In the genomic region with DNA sequence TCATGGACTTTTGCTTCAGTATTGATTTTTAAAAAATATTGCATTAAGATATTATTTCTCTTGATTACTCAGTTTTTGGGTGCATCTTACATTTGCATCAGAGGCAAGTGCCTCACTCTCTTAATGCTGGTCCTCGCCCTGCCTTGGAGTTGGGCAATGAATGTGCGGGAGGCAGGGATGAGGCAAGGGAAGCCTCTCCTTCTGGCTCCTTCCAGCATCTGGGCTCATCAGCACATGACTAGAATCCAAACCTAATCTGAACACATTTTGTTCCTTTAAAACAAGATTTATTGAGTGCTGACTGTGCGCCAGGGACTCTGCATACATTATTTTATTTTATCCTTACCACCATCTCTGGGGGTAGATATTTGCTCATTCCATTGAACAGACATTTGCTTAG, we compare ENCODE assay signal across 20 cellular contexts.
DNase-seq lines count a peak whose midpoint lies in the region; ATAC-seq and TF ChIP-seq lines count a peak whose summit lies in the region.
"Had no signal": no experiment of that assay in that cellular context is flagged by ENCODE, and none has a peak within 500 bp of the region (broad histone marks: within the 10 kb centered on the region; RNA-seq: fewer than 3 reads in every experiment).

No MANE protein-coding gene starts in this region.

- H3K4me3 ChIP-seq in fibroblast of pulmonary artery (replicated peaks; ENCODE audit: low read depth, low read length) = no peak overlapping the region
- H3K4me3 ChIP-seq in vagina = no peak overlapping the region
- H3K4me3 ChIP-seq: coronary artery, thoracic aorta had no signal

- H3K36me3 ChIP-seq in vagina = no peaks in the 10 kb centered on the region
- H3K36me3 ChIP-seq: neutrophil, thoracic aorta had no signal

- peaks cover 3 to 29% (median 5%) of the 10 kb centered on the region in 5 donors for H3K27me3 Mint-ChIP-seq in naive thymus-derived CD8-positive, alpha-beta T cell

- TF ChIP-seq POLR2A in vagina (IDR thresholded peaks at IDR 0.05) = no peak

- H3K27ac ChIP-seq in RWPE1 (peak overlapping the region; percentile 6; the same call in 1 of the 2 replicates), vagina (peak overlapping the region; percentile 84)
- H3K27ac ChIP-seq: coronary artery, HL-60, neutrophil, thoracic aorta had no signal

- H3K27ac Mint-ChIP-seq in naive thymus-derived CD8-positive, alpha-beta T cell = peak overlapping the region in 1 of 10 donors; percentile 56
- H3K27ac Mint-ChIP-seq: B cell; stimulated activated effector memory CD8-positive, alpha-beta T cell treated with anti-CD3 and anti-CD28 coated beads, Interleukin-12 subunit alpha, Interleukin-12 subunit beta, amount 100 ng/mL, for 72 hours; T-helper 2 cell treated with Interferon-gamma antibody and Interleukin-4, amounts not matched to agents 5 μg/mL and 100 μg/mL, for 36 hours had no signal

- intact Hi-C loops in vagina (cut with DNase I) = loop anchor here (5.0 kb wide), 1 partner anchor 33 kb away; no protein-coding TSS in a partner anchor

- H3K4me3 Mint-ChIP-seq in naive thymus-derived CD8-positive, alpha-beta T cell = no peak overlapping the region
- H3K4me3 Mint-ChIP-seq: B cell; stimulated activated effector memory CD8-positive, alpha-beta T cell treated with anti-CD3 and anti-CD28 coated beads, Interleukin-12 subunit alpha, Interleukin-12 subunit beta, amount 100 ng/mL, for 72 hours; T-helper 2 cell treated with Interferon-gamma antibody and Interleukin-4, amounts not matched to agents 5 μg/mL and 100 μg/mL, for 36 hours had no signal

- CTCF ChIA-PET in RWPE1 (lab: Yijun Ruan, JAX) = interaction anchor here (0.6 kb wide), 1 partner anchor 27 kb away, joined by 3 read pairs; no protein-coding TSS in a partner anchor

- no peaks in the 10 kb centered on the region for H3K27me3 ChIP-seq in vagina

- TF ChIP-seq CTCF in RWPE1 (conservative IDR thresholded peaks at IDR 0.05; ENCODE audit: low read depth) = no peak
- no peak for TF ChIP-seq CTCF in fibroblast of pulmonary artery (IDR thresholded peaks at IDR 0.05; ENCODE audit: low read length, missing control alignments)
- no peak for TF ChIP-seq CTCF in omental fat pad (IDR thresholded peaks at IDR 0.05)
- no peak for TF ChIP-seq CTCF in vagina (IDR thresholded peaks at IDR 0.05)

- H3K36me3 Mint-ChIP-seq in naive thymus-derived CD8-positive, alpha-beta T cell = no peaks in the 10 kb centered on the region
- H3K36me3 Mint-ChIP-seq: stimulated activated effector memory CD8-positive, alpha-beta T cell treated with anti-CD3 and anti-CD28 coated beads, Interleukin-12 subunit alpha, Interleukin-12 subunit beta, amount 100 ng/mL, for 72 hours had no signal

- DNase-seq in RWPE1 (ENCODE audit: low spot score) = no peak
- peak; percentile 21 for DNase-seq in fibroblast of pulmonary artery (ENCODE audit: low read depth)
- peak; percentile 60 for DNase-seq in omental fat pad (ENCODE audit: low spot score)
- DNase-seq in vagina (ENCODE audit: extremely low spot score in 2 of 2) = peak in 1 of 2 donors; percentile 92
- no peak for DNase-seq in islet precursor cell
- no peak for DNase-seq in naive thymus-derived CD8-positive, alpha-beta T cell
- DNase-seq: activated effector memory CD4-positive, alpha-beta T cell treated with Interleukin-2 at 50 U/mL for 16 hours; glutamatergic neuron; NCI-H524 treated with DMSO at 0.1 percent for 48 hours; right cardiac atrium; SK-N-SH had no signal

- peak; percentile 73 for ATAC-seq in omental fat pad (ENCODE audit: low FRiP score)
- ATAC-seq in GM19467 (IDR thresholded peaks at IDR 0.05; ENCODE audit: unreplicated experiment) = no peak
- ATAC-seq in naive thymus-derived CD8-positive, alpha-beta T cell = no peak
- ATAC-seq: left lobe of liver; right cardiac atrium; stimulated activated effector memory CD8-positive, alpha-beta T cell treated with anti-CD3 and anti-CD28 coated beads, Interleukin-12 subunit alpha, Interleukin-12 subunit beta, amount 100 ng/mL, for 72 hours had no signal

- H3K9me3 ChIP-seq in vagina = no peaks in the 10 kb centered on the region
- H3K9me3 ChIP-seq: neutrophil, SK-N-SH, thoracic aorta had no signal

- POLR2A ChIA-PET in RWPE1 (lab: Yijun Ruan, JAX; ENCODE audit: low non-redundant PET) = no interaction called here
- POLR2A ChIA-PET in naive thymus-derived CD8-positive, alpha-beta T cell (lab: Charles Lee) = no interaction called here

- no peaks in the 10 kb centered on the region for H3K9me3 Mint-ChIP-seq in naive thymus-derived CD8-positive, alpha-beta T cell
- H3K9me3 Mint-ChIP-seq: stimulated activated effector memory CD8-positive, alpha-beta T cell treated with anti-CD3 and anti-CD28 coated beads, Interleukin-12 subunit alpha, Interleukin-12 subunit beta, amount 100 ng/mL, for 72 hours; T-helper 2 cell treated with Interferon-gamma antibody and Interleukin-4, amounts not matched to agents 5 μg/mL and 100 μg/mL, for 36 hours had no signal

- H3K4me1 Mint-ChIP-seq in naive thymus-derived CD8-positive, alpha-beta T cell = peaks cover 0 to 9% (median 4%) of the 10 kb centered on the region in 4 donors
- H3K4me1 Mint-ChIP-seq: B cell had no signal

- H3K4me1 ChIP-seq in vagina = peaks cover 17% of the 10 kb centered on the region

Comparison
In these comparisons a context has a peak if more than half of its experiments do, and no peak if none do; other contexts are left out.
1. DNase-seq: peak in fibroblast of pulmonary artery (single experiment) and omental fat pad (single experiment); none in RWPE1 (single experiment), islet precursor cell (single experiment) and naive thymus-derived CD8-positive, alpha-beta T cell (0 of 10).